Comparison of ENCODE assay signal across 10 cellular contexts in the genomic region with DNA sequence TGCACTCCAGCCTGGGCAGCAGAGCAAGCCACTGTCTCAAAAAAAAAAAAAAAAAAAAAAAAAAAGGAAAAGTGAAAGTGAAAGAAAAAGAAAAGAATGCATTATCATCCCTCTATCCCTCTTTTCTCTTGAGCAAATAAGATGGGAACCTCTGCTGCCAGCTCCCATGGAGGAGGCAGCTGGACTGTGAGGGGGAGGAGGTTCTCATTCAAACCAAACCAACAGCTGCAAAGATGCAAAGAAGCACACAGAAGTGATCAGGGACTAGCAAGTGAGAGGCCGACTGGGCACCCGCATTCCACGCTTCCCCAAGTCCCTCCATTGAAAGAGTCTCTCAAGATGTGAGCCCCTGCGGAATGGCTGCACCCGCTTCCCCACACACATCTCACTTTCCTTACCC.
DNase-seq lines count a peak whose midpoint lies in the region; FAIRE-seq and TF ChIP-seq lines count a peak whose summit lies in the region.
"Had no signal": no experiment of that assay in that cellular context is flagged by ENCODE, and none has a peak within 500 bp of the region (broad histone marks: within the 10 kb centered on the region; RNA-seq: fewer than 3 reads in every experiment).

No MANE protein-coding gene starts in this region.

- peak overlapping the region in 1 of 5 experiments; percentile 12 for H3K4me3 Mint-ChIP-seq in brain
- H3K4me3 Mint-ChIP-seq: activated naive CD4-positive, alpha-beta T cell treated with anti-CD3 and anti-CD28 coated beads, Interleukin-2, amount 50 U/mL, for 24 hours had no signal

- TF ChIP-seq CTCF in brain (conservative IDR thresholded peaks at IDR 0.05) (no peak), GM13976 (IDR thresholded peaks at IDR 0.05; ENCODE audit: borderline replicate concordance, control extremely low read depth, extremely low read depth, insufficient read depth, missing control alignments) (no peak)

- peaks cover 64% of the 10 kb centered on the region for H3K4me1 Mint-ChIP-seq in brain

- no peaks in the 10 kb centered on the region for H3K9me3 Mint-ChIP-seq in brain
- H3K9me3 Mint-ChIP-seq: activated naive CD4-positive, alpha-beta T cell treated with anti-CD3 and anti-CD28 coated beads, Interleukin-2, amount 50 U/mL, for 24 hours had no signal

- no peaks in the 10 kb centered on the region for H3K36me3 Mint-ChIP-seq in brain
- H3K36me3 Mint-ChIP-seq: activated naive CD4-positive, alpha-beta T cell treated with anti-CD3 and anti-CD28 coated beads, Interleukin-2, amount 50 U/mL, for 24 hours had no signal

- in situ Hi-C loops in GM13976 (cut with MboI; ENCODE audit: low sequenced_read_pairs, unreplicated experiment): no loop called here

- no peak for FAIRE-seq in urothelium cell line (lab: Jason Lieb, UNC)

- H3K27me3 Mint-ChIP-seq in brain: peaks cover 4% of the 10 kb centered on the region
- H3K27me3 Mint-ChIP-seq: activated naive CD4-positive, alpha-beta T cell treated with anti-CD3 and anti-CD28 coated beads, Interleukin-2, amount 50 U/mL, for 24 hours had no signal

- H3K27ac Mint-ChIP-seq in brain: peak overlapping the region in 3 of 5 experiments; percentile 34 to 62 (median 51)
- H3K27ac Mint-ChIP-seq: activated naive CD4-positive, alpha-beta T cell treated with anti-CD3 and anti-CD28 coated beads, Interleukin-2, amount 50 U/mL, for 24 hours had no signal

- DNase-seq in NCI-H2196 (lab: John Stamatoyannopoulos, UW; ENCODE audit: unreplicated experiment): peak; percentile 27
- DNase-seq in NCI-H2196 treated with DMSO at 0.1 percent for 48 hours (lab: John Stamatoyannopoulos, UW; ENCODE audit: unreplicated experiment): no peak
- peak; percentile 1 for DNase-seq in kidney tubule cell (ENCODE audit: low spot score)
- DNase-seq in urothelium cell line (ENCODE audit: low spot score): peak; percentile 8
- no peak for DNase-seq in GM13976 (ENCODE audit: low spot score)
- DNase-seq in NCI-H2227 treated with DMSO at 0.1 percent for 48 hours (lab: John Stamatoyannopoulos, UW): no peak
- DNase-seq in inferior parietal cortex (ENCODE audit: extremely low spot score): no peak
- DNase-seq: NCI-H2081 had no signal

Comparison
In these comparisons a context has a peak if more than half of its experiments do, and no peak if none do; other contexts are left out.
1. DNase-seq: peak in NCI-H2196 (single experiment), kidney tubule cell (single experiment) and urothelium cell line (single experiment); none in NCI-H2196 treated with DMSO at 0.1 percent for 48 hours (single experiment), GM13976 (single experiment), NCI-H2227 treated with DMSO at 0.1 percent for 48 hours (single experiment) and inferior parietal cortex (single experiment).